In the genomic region with DNA sequence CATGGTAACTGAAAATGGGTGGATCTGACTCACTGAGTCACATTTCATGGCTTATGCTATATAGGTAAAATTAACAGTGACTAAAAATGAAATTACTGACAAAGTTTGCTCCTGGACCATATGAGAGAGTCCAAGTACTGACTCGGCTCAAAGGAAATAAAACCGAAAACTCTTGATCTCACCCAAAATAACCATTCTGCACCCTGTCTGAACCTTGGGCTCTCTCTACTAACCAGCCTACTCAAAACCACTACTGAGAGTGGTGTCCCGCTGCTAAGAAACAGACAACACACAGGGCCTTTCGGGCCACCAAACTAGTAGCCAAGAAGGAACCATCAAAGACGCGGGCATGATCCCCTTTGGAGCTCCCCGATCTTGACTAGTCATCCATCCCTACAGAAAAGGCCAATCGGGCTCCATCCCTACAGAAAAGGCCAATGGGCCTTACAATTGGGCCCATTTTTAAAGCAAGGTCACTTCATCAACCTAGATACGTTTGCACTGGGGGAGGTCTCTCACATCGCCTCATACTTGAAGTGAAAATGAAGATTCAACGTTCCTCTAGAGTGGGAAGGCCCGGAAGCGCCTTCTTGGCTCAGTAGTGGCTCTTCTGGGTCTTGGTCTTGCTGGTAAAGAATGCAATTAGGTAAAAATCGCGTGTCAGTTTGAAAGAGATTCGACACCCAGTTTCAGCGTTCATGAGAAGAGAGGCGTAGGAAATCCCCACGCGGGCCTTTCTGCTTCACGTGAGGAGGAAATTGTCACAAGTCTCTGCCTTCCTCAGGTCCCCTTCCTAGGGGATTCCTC, we compare ENCODE assay signal across 8 cellular contexts.
DNase-seq lines count a peak whose midpoint lies in the region; ATAC-seq lines count a peak whose summit lies in the region.

No MANE protein-coding gene starts in this region.

- peak; percentile 49 for ATAC-seq in GM19452 (IDR thresholded peaks at IDR 0.05; ENCODE audit: unreplicated experiment)
- ATAC-seq in HG03457 (IDR thresholded peaks at IDR 0.05; ENCODE audit: unreplicated experiment) = peak; percentile 31

- DNase-seq in activated effector memory CD4-positive, alpha-beta T cell treated with anti-CD3 and anti-CD28 coated beads, Interleukin-2, amount 50 U/mL, for 16 hours = peak; percentile 90
- peak; percentile 37 to 53 for DNase-seq in stimulated activated CD8-positive, alpha-beta memory T cell treated with anti-CD3 and anti-CD28 coated beads, Interleukin-7, amount 100 ng/mL, for 48 hours (ENCODE audit: extremely low read depth in 1 of 2, low read depth in 1 of 2)
- DNase-seq in hippocampal formation (lab: John Stamatoyannopoulos, UW) = no peak
- no peak for DNase-seq in SKM-1 (lab: John Stamatoyannopoulos, UW; ENCODE audit: unreplicated experiment)
- no peak for DNase-seq in NCI-H345 (lab: John Stamatoyannopoulos, UW)
- no peak for DNase-seq in NCI-H2171 treated with DMSO at 0.1 percent for 48 hours (lab: John Stamatoyannopoulos, UW)

Comparison
In these comparisons a context has a peak if more than half of its experiments do, and no peak if none do; other contexts are left out.
1. DNase-seq: peak in activated effector memory CD4-positive, alpha-beta T cell treated with anti-CD3 and anti-CD28 coated beads, Interleukin-2, amount 50 U/mL, for 16 hours (single experiment) and stimulated activated CD8-positive, alpha-beta memory T cell treated with anti-CD3 and anti-CD28 coated beads, Interleukin-7, amount 100 ng/mL, for 48 hours (2 of 2); none in hippocampal formation (0 of 2), SKM-1 (single experiment), NCI-H345 (single experiment) and NCI-H2171 treated with DMSO at 0.1 percent for 48 hours (single experiment).